Comparison of ENCODE assay signal across 8 cellular contexts in the genomic region with DNA sequence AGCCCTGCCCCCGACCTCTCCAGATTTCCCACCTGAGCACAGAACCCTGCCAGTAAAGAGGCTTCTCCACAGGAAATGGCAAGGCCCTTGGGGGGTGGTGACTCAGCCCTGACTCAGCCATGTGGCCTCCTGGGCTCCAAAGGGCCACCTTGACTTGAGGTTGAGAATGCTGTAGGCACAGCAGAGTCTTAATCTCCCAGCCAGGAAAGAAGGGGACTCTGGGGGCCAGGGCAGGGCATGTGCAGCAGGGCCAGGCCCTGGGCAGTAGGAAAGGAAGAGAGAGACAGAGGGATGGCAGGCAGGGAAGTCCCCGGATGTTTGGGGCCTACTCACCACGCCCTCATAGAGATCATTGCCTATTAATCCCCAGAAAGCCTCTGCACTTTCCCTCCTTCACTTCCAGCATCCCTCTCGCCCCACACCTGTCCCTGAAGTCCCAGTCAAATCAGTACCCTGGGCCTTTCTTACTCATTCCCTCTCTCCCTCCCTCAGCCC. TPM values are rescaled to one million over a fixed set of nuclear protein-coding genes. Genes with fewer than 3 reads are reported as not detected.
DNase-seq lines count a peak whose midpoint lies in the region; ATAC-seq and TF ChIP-seq lines count a peak whose summit lies in the region.

No MANE protein-coding gene starts in this region.

- peaks cover 4% of the 10 kb centered on the region for H3K36me3 Mint-ChIP-seq in effector memory CD8-positive, alpha-beta T cell (ENCODE audit: insufficient read depth)

- H3K4me3 ChIP-seq in SK-N-SH (ENCODE audit: low read depth in 2 of 2, low read length in 1 of 2) (no peak overlapping the region), astrocyte of the spinal cord (ENCODE audit: low read depth, low read length) (no peak overlapping the region), smooth muscle cell (no peak overlapping the region), esophagus muscularis mucosa (no peak overlapping the region)

- in situ Hi-C loops in astrocyte of the spinal cord (cut with HindIII; ENCODE audit: low sequenced_read_pairs) = no loop called here

- intact Hi-C loops in esophagus muscularis mucosa (cut with DNase I) = no loop called here

- H2AFZ ChIP-seq in SK-N-SH (ENCODE audit: low read depth) (no peak overlapping the region), smooth muscle cell (ENCODE audit: low read depth) (no peak overlapping the region)

- DNase-seq in HCEC 1CT (peak; percentile 83), SK-N-SH (no peak), astrocyte of the spinal cord (ENCODE audit: low read depth, low spot score) (peak; percentile 87), smooth muscle cell (lab: John Stamatoyannopoulos, UW; ENCODE audit: unreplicated experiment) (no peak), NCI-H2227 (lab: John Stamatoyannopoulos, UW; ENCODE audit: unreplicated experiment) (no peak), esophagus muscularis mucosa (ENCODE audit: extremely low spot score) (no peak), ureter (ENCODE audit: low spot score) (no peak)
- DNase-seq in effector memory CD8-positive, alpha-beta T cell = no peak

- no peaks in the 10 kb centered on the region for H3K27me3 ChIP-seq in SK-N-SH (ENCODE audit: insufficient read depth)
- H3K27me3 ChIP-seq in smooth muscle cell (ENCODE audit: low read depth) = no peaks in the 10 kb centered on the region
- H3K27me3 ChIP-seq in esophagus muscularis mucosa = no peaks in the 10 kb centered on the region

- H4K20me1 ChIP-seq in SK-N-SH (ENCODE audit: insufficient read depth) (no peaks in the 10 kb centered on the region), smooth muscle cell (ENCODE audit: low read depth) (no peaks in the 10 kb centered on the region)

- H3K4me2 ChIP-seq in SK-N-SH (peak overlapping the region; percentile 96), smooth muscle cell (peak overlapping the region; percentile 78)

- no peaks in the 10 kb centered on the region for H3K9me3 Mint-ChIP-seq in effector memory CD8-positive, alpha-beta T cell

- H3K4me1 Mint-ChIP-seq in effector memory CD8-positive, alpha-beta T cell (ENCODE audit: low read depth in 2 of 2) = peaks cover 12 to 19% of the 10 kb centered on the region in 2 donors

- no peak for ATAC-seq in effector memory CD8-positive, alpha-beta T cell (replicated peaks)

- H3K27me3 Mint-ChIP-seq in effector memory CD8-positive, alpha-beta T cell = peaks cover 0 to 21% of the 10 kb centered on the region in 2 donors

- WGBS in SK-N-SH (ENCODE audit: low lambda C conversion rate) = 30% methylated on average over 4 of the region's 4 CpGs
- 62% methylated on average over 2 of the region's 4 CpGs for WGBS in smooth muscle cell (ENCODE audit: low lambda C conversion rate)
- 71% methylated on average over 4 of the region's 4 CpGs for WGBS in esophagus muscularis mucosa

- POLR2A ChIA-PET in SK-N-SH (lab: Yijun Ruan, JAX) = no interaction called here

- peak overlapping the region in 1 of 2 donors; percentile 27 for H3K27ac Mint-ChIP-seq in effector memory CD8-positive, alpha-beta T cell

- H3K36me3 ChIP-seq in SK-N-SH (replicated peaks in 1 of 2; ENCODE audit: control insufficient read depth in 1 of 2, insufficient read depth in 2 of 2, low read length in 1 of 2) (peaks cover 0 to 3% of the 10 kb centered on the region in 2 experiments), smooth muscle cell (ENCODE audit: low read depth) (no peaks in the 10 kb centered on the region), esophagus muscularis mucosa (no peaks in the 10 kb centered on the region)

- H3K9me2 ChIP-seq in SK-N-SH = no peaks in the 10 kb centered on the region

- CTCF ChIA-PET in SK-N-SH (lab: Yijun Ruan, JAX) = interaction anchor here (1.1 to 8.0 kb wide), 5 partner anchors 13 to 190 kb away, joined by 3 to 126 read pairs (median 11); partner anchors contain the start of gene PDK2

- peaks cover 79% of the 10 kb centered on the region for H3F3A ChIP-seq in SK-N-SH (replicated peaks; ENCODE audit: insufficient read depth)
- peaks cover 9% of the 10 kb centered on the region for H3F3A ChIP-seq in smooth muscle cell (ENCODE audit: low read depth)

- TF ChIP-seq CTCF in SK-N-SH (IDR thresholded peaks at IDR 0.05) (no peak), astrocyte of the spinal cord (IDR thresholded peaks at IDR 0.05; ENCODE audit: low read depth, low read length) (no peak), smooth muscle cell (IDR thresholded peaks at IDR 0.05; ENCODE audit: borderline replicate concordance, insufficient read depth, poor library complexity, severe bottlenecking) (no peak), esophagus muscularis mucosa (IDR thresholded peaks at IDR 0.05) (no peak)

- TF ChIP-seq POLR2A in esophagus muscularis mucosa (IDR thresholded peaks at IDR 0.05; ENCODE audit: low read depth) = no peak

- peak overlapping the region; percentile 98 for H3K9ac ChIP-seq in SK-N-SH
- H3K9ac ChIP-seq in smooth muscle cell (ENCODE audit: low read depth) = no peak overlapping the region

- H3K9me3 ChIP-seq in SK-N-SH (no peaks in the 10 kb centered on the region), smooth muscle cell (replicated peaks; ENCODE audit: low read depth) (no peaks in the 10 kb centered on the region), esophagus muscularis mucosa (no peaks in the 10 kb centered on the region)

- H3K4me1 ChIP-seq in SK-N-SH (ENCODE audit: control insufficient read depth in 1 of 2, insufficient read depth in 2 of 2, low read depth in 1 of 2, low read length in 1 of 2) = peaks cover 47 to 89% of the 10 kb centered on the region in 2 experiments
- H3K4me1 ChIP-seq in smooth muscle cell (ENCODE audit: low read depth) = peaks cover 37% of the 10 kb centered on the region
- peaks cover 11 to 49% (median 46%) of the 10 kb centered on the region in 4 donors for H3K4me1 ChIP-seq in esophagus muscularis mucosa

- H3K79me2 ChIP-seq in SK-N-SH (ENCODE audit: insufficient read depth) (peaks cover 50% of the 10 kb centered on the region), smooth muscle cell (ENCODE audit: low read depth) (no peaks in the 10 kb centered on the region)

- no peak for TF ChIP-seq RAD21 in SK-N-SH (IDR thresholded peaks at IDR 0.05; ENCODE audit: low read length)

- no peak overlapping the region for H3K4me3 Mint-ChIP-seq in effector memory CD8-positive, alpha-beta T cell

- TF ChIP-seq EP300 in SK-N-SH (IDR thresholded peaks at IDR 0.05; ENCODE audit: borderline replicate concordance in 1 of 2, low read depth in 1 of 2, low read length in 1 of 2) (peak in 1 of 2 experiments; percentile 99; a peak in 2 of 4 replicates), esophagus muscularis mucosa (IDR thresholded peaks at IDR 0.05) (no peak)

- peak overlapping the region; percentile 96 to 100; a peak in 3 of 4 replicates for H3K27ac ChIP-seq in SK-N-SH (ENCODE audit: low read depth in 2 of 2, low read length in 1 of 2)
- H3K27ac ChIP-seq in smooth muscle cell (ENCODE audit: low read depth) = peak overlapping the region; percentile 68
- no peak overlapping the region for H3K27ac ChIP-seq in esophagus muscularis mucosa (replicated peaks in 1 of 4)

TF ChIP-seq in SK-N-SH, 30 proteins besides CTCF, POLR2A, EP300 and RAD21 (continues in another document):
- TF ChIP-seq RXRA (IDR thresholded peaks at IDR 0.05; ENCODE audit: borderline replicate concordance, low read depth) = peak; percentile 97
- no peak for TF ChIP-seq CHD2 (IDR thresholded peaks at IDR 0.05; ENCODE audit: low read length, partially characterized antibody)
- TF ChIP-seq NRF1 (IDR thresholded peaks at IDR 0.05; ENCODE audit: low read depth, low read length) = no peak
- TF ChIP-seq, protein P1, sequence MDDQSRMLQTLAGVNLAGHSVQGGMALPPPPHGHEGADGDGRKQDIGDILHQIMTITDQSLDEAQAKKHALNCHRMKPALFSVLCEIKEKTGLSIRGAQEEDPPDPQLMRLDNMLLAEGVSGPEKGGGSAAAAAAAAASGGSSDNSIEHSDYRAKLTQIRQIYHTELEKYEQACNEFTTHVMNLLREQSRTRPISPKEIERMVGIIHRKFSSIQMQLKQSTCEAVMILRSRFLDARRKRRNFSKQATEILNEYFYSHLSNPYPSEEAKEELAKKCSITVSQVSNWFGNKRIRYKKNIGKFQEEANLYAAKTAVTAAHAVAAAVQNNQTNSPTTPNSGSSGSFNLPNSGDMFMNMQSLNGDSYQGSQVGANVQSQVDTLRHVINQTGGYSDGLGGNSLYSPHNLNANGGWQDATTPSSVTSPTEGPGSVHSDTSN (IDR thresholded peaks at IDR 0.05) = peak; percentile 85
- TF ChIP-seq JUND (IDR thresholded peaks at IDR 0.05) = peak; percentile 100
- TF ChIP-seq FOXM1 (IDR thresholded peaks at IDR 0.05; ENCODE audit: low read depth) = peak; percentile 92; the same call in 1 of the 2 replicates
- peak; percentile 100 for TF ChIP-seq FOSL2 (IDR thresholded peaks at IDR 0.05; ENCODE audit: borderline replicate concordance, low read depth)
- TF ChIP-seq POLR2AphosphoS5 (IDR thresholded peaks at IDR 0.05; ENCODE audit: low read depth, low read length) = peak; percentile 83; the same call in 1 of the 2 replicates
- no peak for TF ChIP-seq MXI1 (IDR thresholded peaks at IDR 0.05; ENCODE audit: low read depth, low read length)
- peak; percentile 92 for TF ChIP-seq TEAD4 (IDR thresholded peaks at IDR 0.05; ENCODE audit: borderline replicate concordance, insufficient read depth)

RNA-seq across cellular contexts. Expression of gene ITGA3, which starts 4.8 kb away (rescaled TPM):
- polyA plus RNA-seq in SK-N-SH (2012; rRNA removed) (543 and 766 TPM in 2 replicates), smooth muscle cell (30.0 and 70.4 TPM in 2 replicates)
- 239 and 423 TPM in 2 replicates for polyA plus RNA-seq in SK-N-SH (2012; cell fraction: cytosol; rRNA removed)
- polyA plus RNA-seq in SK-N-SH (2012; cell fraction: nucleus; rRNA removed) = 1,445 and 1,576 TPM in 2 replicates
- total RNA-seq in smooth muscle cell (44.7 and 77.9 TPM in 2 replicates), esophagus muscularis mucosa (10 to 100 TPM; 38.9 to 96.7 (median 58.6) TPM), ureter (211 TPM)

RNA-seq across cellular contexts. Expression of gene PDK2, which starts 44.0 kb away (rescaled TPM):
- polyA plus RNA-seq in SK-N-SH (2012; rRNA removed) (96.1 and 124 TPM in 2 replicates), smooth muscle cell (34.3 and 36.5 TPM in 2 replicates)
- 41.5 and 62.1 TPM in 2 replicates for polyA plus RNA-seq in SK-N-SH (2012; cell fraction: cytosol; rRNA removed)
- 123 and 147 TPM in 2 replicates for polyA plus RNA-seq in SK-N-SH (2012; cell fraction: nucleus; rRNA removed)
- total RNA-seq in smooth muscle cell (21.7 and 28.2 TPM in 2 replicates), esophagus muscularis mucosa (100 to 1,000 TPM in 1 of 4 donors, 10 to 100 TPM in 3; 31.6 to 118 (median 61.4) TPM), ureter (25.7 TPM)

RNA-seq across cellular contexts. Expression of gene DLX3, which starts 56.1 kb away (rescaled TPM):
- polyA plus RNA-seq in SK-N-SH (2012; rRNA removed) = not detected in 2 replicates
- polyA plus RNA-seq in SK-N-SH (2012; cell fraction: cytosol; rRNA removed) = not detected in 2 replicates
- polyA plus RNA-seq in SK-N-SH (2012; cell fraction: nucleus; rRNA removed) = not detected in 2 replicates
- total RNA-seq in smooth muscle cell = 9.7 TPM in 1 of 2 replicates, not detected in the other
- 1.4 and 3.8 TPM in 2 replicates for polyA plus RNA-seq in smooth muscle cell
- under 1 TPM in 1 of 4 donors, not detected in 3; 0.32 TPM for total RNA-seq in esophagus muscularis mucosa
- 1.1 TPM for total RNA-seq in ureter

Comparison
In these comparisons a context has a peak if more than half of its experiments do, and no peak if none do; other contexts are left out.
1. DNase-seq: peak in HCEC 1CT (single experiment) and astrocyte of the spinal cord (single experiment); none in SK-N-SH (single experiment), smooth muscle cell (single experiment), NCI-H2227 (single experiment), effector memory CD8-positive, alpha-beta T cell (0 of 3), esophagus muscularis mucosa (single experiment) and ureter (single experiment).
2. H3K27ac ChIP-seq: peak in SK-N-SH (2 of 2) and smooth muscle cell (single experiment); none in esophagus muscularis mucosa (0 of 4).